ENCODE assay signal across 1 cellular context in genomic region chr14:102454711-102455110, GRCh38.
TF ChIP-seq lines count a peak whose summit lies in the region.

No MANE protein-coding gene starts in this region.

TF ChIP-seq in H1, 55 proteins besides CTCF, POLR2A, EP300 and RAD21:
- no peak for TF ChIP-seq ASH2L (IDR thresholded peaks at IDR 0.05; ENCODE audit: low read length)
- no peak for TF ChIP-seq HDAC2 (IDR thresholded peaks at IDR 0.05; ENCODE audit: borderline replicate concordance in 1 of 2, low read depth in 2 of 2, low read length in 2 of 2)
- TF ChIP-seq MAFK (IDR thresholded peaks at IDR 0.05; ENCODE audit: low read depth, low read length), result no peak
- TF ChIP-seq CBX8 (IDR thresholded peaks at IDR 0.05; ENCODE audit: borderline replicate concordance, low read depth, low read length), result no peak
- no peak for TF ChIP-seq POU5F1 (IDR thresholded peaks at IDR 0.05; ENCODE audit: low read depth, low read length)
- no peak for TF ChIP-seq JUN (IDR thresholded peaks at IDR 0.05; ENCODE audit: low read depth, low read length)
- no peak for TF ChIP-seq CBX5 (IDR thresholded peaks at IDR 0.05; ENCODE audit: low read depth, low read length)
- TF ChIP-seq GABPA (IDR thresholded peaks at IDR 0.05; ENCODE audit: borderline replicate concordance, insufficient read depth, low read length), result no peak
- no peak for TF ChIP-seq EZH2 (IDR thresholded peaks at IDR 0.05; ENCODE audit: low read depth, low read length, severe bottlenecking)
- TF ChIP-seq NANOG (IDR thresholded peaks at IDR 0.05; ENCODE audit: insufficient read depth, low read depth, low read length, poor library complexity, severe bottlenecking), result no peak
- TF ChIP-seq YY1 (IDR thresholded peaks at IDR 0.05; ENCODE audit: low read depth, low read length), result no peak
- no peak for TF ChIP-seq EGR1 (IDR thresholded peaks at IDR 0.05; ENCODE audit: borderline replicate concordance, low read depth, low read length)
- no peak for TF ChIP-seq E2F6 (IDR thresholded peaks at IDR 0.05)
- no peak for TF ChIP-seq CHD7 (IDR thresholded peaks at IDR 0.05; ENCODE audit: insufficient replicate concordance, low read length)
- TF ChIP-seq CTBP2 (IDR thresholded peaks at IDR 0.05; ENCODE audit: borderline replicate concordance, insufficient read depth, insufficient read length, low read length), result no peak
- no peak for TF ChIP-seq SIN3A (conservative IDR thresholded peaks at IDR 0.05 in 1 of 2, IDR thresholded peaks at IDR 0.05 in 1 of 2; ENCODE audit: low read depth in 1 of 2, low read length in 2 of 2)
- TF ChIP-seq TAF1 (IDR thresholded peaks at IDR 0.05; ENCODE audit: low read depth, low read length), result no peak
